20 cellular contexts compared by ENCODE assay signal in the genomic region with DNA sequence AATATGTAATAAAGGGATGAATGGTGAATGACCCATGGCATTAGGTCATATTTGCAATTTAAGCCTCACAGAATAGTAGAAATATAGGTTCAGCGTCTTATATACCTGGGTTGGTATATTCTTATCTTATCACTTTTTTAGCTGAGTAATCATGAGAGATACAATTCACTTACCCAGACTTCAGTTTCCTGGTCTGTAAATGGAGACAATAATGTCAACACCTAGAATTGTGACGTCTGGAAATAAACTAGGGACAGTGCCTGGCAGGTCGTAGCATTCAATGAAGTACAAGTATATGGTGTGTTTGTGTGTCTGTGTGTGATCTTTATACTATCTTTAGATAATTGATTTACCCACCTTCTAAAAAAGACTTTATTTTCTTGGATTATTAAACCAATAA.
DNase-seq lines count a peak whose midpoint lies in the region; ATAC-seq, FAIRE-seq and TF ChIP-seq lines count a peak whose summit lies in the region.
"Had no signal": no experiment of that assay in that cellular context is flagged by ENCODE, and none has a peak within 500 bp of the region (broad histone marks: within the 10 kb centered on the region; RNA-seq: fewer than 3 reads in every experiment).

No MANE protein-coding gene starts in this region.

- no peak overlapping the region for H2AK5ac ChIP-seq in mesendoderm (ENCODE audit: low read length)

- no peak overlapping the region for H2BK120ac ChIP-seq in mesendoderm (ENCODE audit: low read depth, low read length)

- H2BK5ac ChIP-seq in mesendoderm (ENCODE audit: low read length): no peak overlapping the region

- peaks cover 0 to 4% (median 0%) of the 10 kb centered on the region in 5 experiments for H3K9me3 Mint-ChIP-seq in brain

- H3K79me1 ChIP-seq in mesendoderm (ENCODE audit: low read length): no peaks in the 10 kb centered on the region

- no peak overlapping the region for H3K23ac ChIP-seq in mesendoderm (ENCODE audit: low read length)

- no peaks in the 10 kb centered on the region for H3K36me3 ChIP-seq in mesendoderm (ENCODE audit: control insufficient read depth, insufficient read depth, low read length)
- no peaks in the 10 kb centered on the region for H3K36me3 ChIP-seq in small intestine (ENCODE audit: control insufficient read depth in 2 of 2, insufficient read depth in 2 of 2, low read length in 2 of 2)
- H3K36me3 ChIP-seq: HAP-1 had no signal

- no peaks in the 10 kb centered on the region for H3K79me2 ChIP-seq in mesendoderm (ENCODE audit: control insufficient read depth, insufficient read depth, low read length)

- H2BK15ac ChIP-seq in mesendoderm (replicated peaks; ENCODE audit: low read depth): no peak overlapping the region

- H3K27ac Mint-ChIP-seq in brain: peak overlapping the region in 3 of 5 experiments; percentile 38 to 88 (median 68)
- H3K27ac Mint-ChIP-seq: CD4-positive, alpha-beta memory T cell; HFFc6 had no signal

- H4K5ac ChIP-seq in mesendoderm (ENCODE audit: low read length): no peak overlapping the region

- no peak overlapping the region for H3K18ac ChIP-seq in mesendoderm (ENCODE audit: low read length)

- no peak overlapping the region for H3K4ac ChIP-seq in mesendoderm (ENCODE audit: low read depth, low read length)

- DNase-seq in mesendoderm (peak; percentile 18), small intestine (peak; percentile 72), HTR-8/SVneo (ENCODE audit: insufficient read length, low spot score) (no peak)
- DNase-seq: C1 segment of cervical spinal cord; Calu3; CD4-positive, alpha-beta memory T cell; COR-L47; DMS79; EL; GF-D8; GOT3; HFFc6 had no signal

- no peak overlapping the region for H3K56ac ChIP-seq in mesendoderm (ENCODE audit: low read length)

- peaks cover 6% of the 10 kb centered on the region for H3K27me3 Mint-ChIP-seq in brain

- peaks cover 42% of the 10 kb centered on the region for H3K4me1 Mint-ChIP-seq in brain

- H3K4me2 ChIP-seq in mesendoderm (ENCODE audit: low read length): no peak overlapping the region

- H3K9ac ChIP-seq in mesendoderm (ENCODE audit: low read length): no peak overlapping the region

- ATAC-seq in GM21619 (IDR thresholded peaks at IDR 0.05; ENCODE audit: unreplicated experiment) (no peak), HG03135 (IDR thresholded peaks at IDR 0.05; ENCODE audit: unreplicated experiment) (no peak)

- no peaks in the 10 kb centered on the region for H3K9me3 ChIP-seq in small intestine (ENCODE audit: control insufficient read depth, low read depth)
- H3K9me3 ChIP-seq: HAP-1 had no signal

- H3K27ac ChIP-seq in mesendoderm (ENCODE audit: low read depth, low read length): no peak overlapping the region
- H3K27ac ChIP-seq in small intestine (ENCODE audit: low read depth in 1 of 2, low read length in 1 of 2): no peak overlapping the region

- no peaks in the 10 kb centered on the region for H3K36me3 Mint-ChIP-seq in brain
- H3K36me3 Mint-ChIP-seq: CD4-positive, alpha-beta memory T cell had no signal

- H3K4me1 ChIP-seq in mesendoderm (ENCODE audit: control insufficient read depth, low read depth, low read length): peaks cover 1% of the 10 kb centered on the region
- H3K4me1 ChIP-seq in small intestine (ENCODE audit: control insufficient read depth in 2 of 2, insufficient read depth in 1 of 2, low read depth in 1 of 2, low read length in 1 of 2): peaks cover 0 to 2% of the 10 kb centered on the region in 2 donors

- H3K27me3 ChIP-seq in mesendoderm (ENCODE audit: insufficient read depth, low read length, poor library complexity) (no peaks in the 10 kb centered on the region), small intestine (ENCODE audit: control insufficient read depth in 2 of 2, insufficient read depth in 2 of 2, low read length in 2 of 2) (no peaks in the 10 kb centered on the region)

- H3K4me3 ChIP-seq in mesendoderm (ENCODE audit: low read length) (no peak overlapping the region), small intestine (ENCODE audit: low read depth in 1 of 2, low read length in 2 of 2) (no peak overlapping the region)
- H3K4me3 ChIP-seq: HAP-1 had no signal

- FAIRE-seq in colon (lab: Jason Lieb, UNC): peak; percentile 5
- no peak for FAIRE-seq in small intestine (lab: Jason Lieb, UNC)
- FAIRE-seq in HTR-8/SVneo (lab: Jason Lieb, UNC): no peak
- FAIRE-seq: GM12891, GM18507, H54 had no signal

- TF ChIP-seq CTCF in brain (conservative IDR thresholded peaks at IDR 0.05): no peak

- no peak overlapping the region for H3K4me3 Mint-ChIP-seq in brain
- H3K4me3 Mint-ChIP-seq: CD4-positive, alpha-beta memory T cell; HFFc6 had no signal

- whole genome bisulfite sequencing in mesendoderm (ENCODE audit: extremely low coverage, insufficient coverage, low lambda C conversion rate): no CpG with 5 or more reads among the region's 3 CpGs
- 17 to 60% (median 34%) methylated on average over 3 of the region's 3 CpGs for WGBS in small intestine, 3 donors

- no peak overlapping the region for H4K8ac ChIP-seq in mesendoderm (ENCODE audit: low read depth, low read length)
